ENCODE assay signal across 1 cellular context in the genomic region with DNA sequence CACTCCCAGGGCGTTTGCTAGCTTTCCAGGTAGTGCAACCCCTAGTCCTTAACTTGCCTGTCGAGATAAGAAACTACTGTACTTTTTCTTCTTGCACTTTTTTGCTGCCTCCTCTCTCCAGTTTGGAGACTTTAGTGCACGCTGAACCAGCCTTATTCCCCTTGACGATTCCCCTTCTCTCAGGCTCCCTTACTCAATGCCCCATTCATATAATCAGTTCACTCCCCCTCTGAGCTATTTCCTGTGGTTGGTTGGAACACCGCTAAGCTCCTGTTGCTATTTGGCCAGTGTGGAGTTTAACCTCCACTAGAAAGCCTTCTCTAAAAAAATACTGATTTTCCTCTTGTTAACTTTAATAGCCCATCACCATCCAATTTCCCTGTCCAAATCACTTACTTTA.
TF ChIP-seq lines count a peak whose summit lies in the region.

No MANE protein-coding gene starts in this region.

TF ChIP-seq in HEK293, 187 proteins besides CTCF, POLR2A, EP300 and RAD21 (continued from another document):
- TF ChIP-seq, protein P1, sequence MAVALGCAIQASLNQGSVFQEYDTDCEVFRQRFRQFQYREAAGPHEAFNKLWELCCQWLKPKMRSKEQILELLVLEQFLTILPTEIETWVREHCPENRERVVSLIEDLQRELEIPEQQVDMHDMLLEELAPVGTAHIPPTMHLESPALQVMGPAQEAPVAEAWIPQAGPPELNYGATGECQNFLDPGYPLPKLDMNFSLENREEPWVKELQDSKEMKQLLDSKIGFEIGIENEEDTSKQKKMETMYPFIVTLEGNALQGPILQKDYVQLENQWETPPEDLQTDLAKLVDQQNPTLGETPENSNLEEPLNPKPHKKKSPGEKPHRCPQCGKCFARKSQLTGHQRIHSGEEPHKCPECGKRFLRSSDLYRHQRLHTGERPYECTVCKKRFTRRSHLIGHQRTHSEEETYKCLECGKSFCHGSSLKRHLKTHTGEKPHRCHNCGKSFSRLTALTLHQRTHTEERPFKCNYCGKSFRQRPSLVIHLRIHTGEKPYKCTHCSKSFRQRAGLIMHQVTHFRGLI (tag by site-specific recombination; IDR thresholded peaks at IDR 0.05): no peak
- peak; percentile 75; the same call in 1 of the 2 replicates for TF ChIP-seq SCRT1 (tag by site-specific recombination; IDR thresholded peaks at IDR 0.05; ENCODE audit: borderline replicate concordance)
- TF ChIP-seq, protein P2, sequence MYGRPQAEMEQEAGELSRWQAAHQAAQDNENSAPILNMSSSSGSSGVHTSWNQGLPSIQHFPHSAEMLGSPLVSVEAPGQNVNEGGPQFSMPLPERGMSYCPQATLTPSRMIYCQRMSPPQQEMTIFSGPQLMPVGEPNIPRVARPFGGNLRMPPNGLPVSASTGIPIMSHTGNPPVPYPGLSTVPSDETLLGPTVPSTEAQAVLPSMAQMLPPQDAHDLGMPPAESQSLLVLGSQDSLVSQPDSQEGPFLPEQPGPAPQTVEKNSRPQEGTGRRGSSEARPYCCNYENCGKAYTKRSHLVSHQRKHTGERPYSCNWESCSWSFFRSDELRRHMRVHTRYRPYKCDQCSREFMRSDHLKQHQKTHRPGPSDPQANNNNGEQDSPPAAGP (tag by site-specific recombination; IDR thresholded peaks at IDR 0.05): no peak
- TF ChIP-seq FEZF1 (tag by site-specific recombination; IDR thresholded peaks at IDR 0.05): no peak
- no peak for TF ChIP-seq ZNF785 (tag by site-specific recombination; IDR thresholded peaks at IDR 0.05)
- no peak for TF ChIP-seq ZNF2 (tag by site-specific recombination; IDR thresholded peaks at IDR 0.05)
- peak; percentile 89 for TF ChIP-seq MZF1 (tag by site-specific recombination; IDR thresholded peaks at IDR 0.05; ENCODE audit: borderline replicate concordance)
- TF ChIP-seq BCL11B (tag by site-specific recombination; IDR thresholded peaks at IDR 0.05; ENCODE audit: low read depth): no peak
- no peak for TF ChIP-seq OSR2 (tag by site-specific recombination; IDR thresholded peaks at IDR 0.05)
- TF ChIP-seq SP7 (tag by site-specific recombination; IDR thresholded peaks at IDR 0.05): no peak
- peak; percentile 86 for TF ChIP-seq SCRT2 (tag by site-specific recombination; IDR thresholded peaks at IDR 0.05)
- TF ChIP-seq ZNF488 (tag by site-specific recombination; IDR thresholded peaks at IDR 0.05): no peak
